9 cellular contexts compared by ENCODE assay signal in genomic region chr3:152271465-152272035, GRCh38. TPM values are rescaled to one million over a fixed set of nuclear protein-coding genes. Genes with fewer than 3 reads are reported as not detected.
DNase-seq lines count a peak whose midpoint lies in the region; ATAC-seq and TF ChIP-seq lines count a peak whose summit lies in the region.
"Had no signal": no experiment of that assay in that cellular context is flagged by ENCODE, and none has a peak within 500 bp of the region (broad histone marks: within the 10 kb centered on the region; RNA-seq: fewer than 3 reads in every experiment).

No MANE protein-coding gene starts in this region.

- peaks cover 6% of the 10 kb centered on the region for H3K27me3 Mint-ChIP-seq in glutamatergic neuron (ENCODE audit: unreplicated experiment)
- no peaks in the 10 kb centered on the region for H3K27me3 Mint-ChIP-seq in stimulated activated naive CD8-positive, alpha-beta T cell treated with anti-CD3 and anti-CD28 coated beads, Interleukin-15, amount 100 ng/mL, for 72 hours

- in situ Hi-C loops in HAP-1 (cut with MboI; ENCODE audit: low sequenced_read_pairs): no loop called here

- no peak for ATAC-seq in stimulated activated naive CD8-positive, alpha-beta T cell treated with anti-CD3 and anti-CD28 coated beads, Interleukin-15, amount 100 ng/mL, for 72 hours
- ATAC-seq in GM18870 (IDR thresholded peaks at IDR 0.05; ENCODE audit: unreplicated experiment) (no peak), GM18909 (IDR thresholded peaks at IDR 0.05; ENCODE audit: poor library complexity, unreplicated experiment) (no peak)

- peaks cover 10% of the 10 kb centered on the region for H3K9me3 Mint-ChIP-seq in glutamatergic neuron (ENCODE audit: unreplicated experiment)
- no peaks in the 10 kb centered on the region for H3K9me3 Mint-ChIP-seq in stimulated activated naive CD8-positive, alpha-beta T cell treated with anti-CD3 and anti-CD28 coated beads, Interleukin-15, amount 100 ng/mL, for 72 hours

- H3K4me1 Mint-ChIP-seq in glutamatergic neuron (ENCODE audit: low read depth, unreplicated experiment): peaks cover 20% of the 10 kb centered on the region
- peaks cover 36% of the 10 kb centered on the region for H3K4me1 Mint-ChIP-seq in stimulated activated naive CD8-positive, alpha-beta T cell treated with anti-CD3 and anti-CD28 coated beads, Interleukin-15, amount 100 ng/mL, for 72 hours

- H3K4me3 ChIP-seq in HAP-1 (peak overlapping the region; percentile 60), WI38 (ENCODE audit: low read depth, low read length) (peak overlapping the region; percentile 88)

- no peaks in the 10 kb centered on the region for H3K27me3 ChIP-seq in HAP-1 (ENCODE audit: low read depth)

- H3K36me3 ChIP-seq in HAP-1 (replicated peaks): no peaks in the 10 kb centered on the region

- no peak for TF ChIP-seq CTCF in WI38 (IDR thresholded peaks at IDR 0.05; ENCODE audit: low read depth, low read length)
- no peak for TF ChIP-seq CTCF in glutamatergic neuron (IDR thresholded peaks at IDR 0.05; ENCODE audit: partially characterized antibody, unreplicated experiment)

- H3K9me3 ChIP-seq in HAP-1: no peaks in the 10 kb centered on the region

- H3K4me3 Mint-ChIP-seq in glutamatergic neuron (ENCODE audit: unreplicated experiment): peak overlapping the region; percentile 72
- H3K4me3 Mint-ChIP-seq in stimulated activated naive CD8-positive, alpha-beta T cell treated with anti-CD3 and anti-CD28 coated beads, Interleukin-15, amount 100 ng/mL, for 72 hours: peak overlapping the region; percentile 84 to 92

- DNase-seq in HAP-1 (ENCODE audit: low spot score in 2 of 2) (no peak), glutamatergic neuron (no peak)
- DNase-seq in stimulated activated naive CD8-positive, alpha-beta T cell treated with anti-CD3 and anti-CD28 coated beads, Interleukin-15, amount 100 ng/mL, for 72 hours: no peak
- DNase-seq in activated CD4-positive, CD25-positive, alpha-beta regulatory T cell treated with anti-CD3 and anti-CD28 coated beads, Interleukin-2, amount 50 U/mL, for 72 hours: no peak
- DNase-seq: amniotic stem cell, NCI-H345 had no signal

- no peaks in the 10 kb centered on the region for H3K36me3 Mint-ChIP-seq in glutamatergic neuron (ENCODE audit: unreplicated experiment)

- peak overlapping the region; percentile 53 for H3K27ac Mint-ChIP-seq in glutamatergic neuron (ENCODE audit: unreplicated experiment)
- peak overlapping the region; percentile 84 to 95 for H3K27ac Mint-ChIP-seq in stimulated activated naive CD8-positive, alpha-beta T cell treated with anti-CD3 and anti-CD28 coated beads, Interleukin-15, amount 100 ng/mL, for 72 hours

- H3K4me1 ChIP-seq in HAP-1: peaks cover 36% of the 10 kb centered on the region

RNA-seq across cellular contexts. Expression of gene MBNL1, which starts 2.8 kb away (rescaled TPM):
- total RNA-seq in glutamatergic neuron (ENCODE audit: unreplicated experiment): 36.6 TPM
